10 cellular contexts compared by ENCODE assay signal in the genomic region with DNA sequence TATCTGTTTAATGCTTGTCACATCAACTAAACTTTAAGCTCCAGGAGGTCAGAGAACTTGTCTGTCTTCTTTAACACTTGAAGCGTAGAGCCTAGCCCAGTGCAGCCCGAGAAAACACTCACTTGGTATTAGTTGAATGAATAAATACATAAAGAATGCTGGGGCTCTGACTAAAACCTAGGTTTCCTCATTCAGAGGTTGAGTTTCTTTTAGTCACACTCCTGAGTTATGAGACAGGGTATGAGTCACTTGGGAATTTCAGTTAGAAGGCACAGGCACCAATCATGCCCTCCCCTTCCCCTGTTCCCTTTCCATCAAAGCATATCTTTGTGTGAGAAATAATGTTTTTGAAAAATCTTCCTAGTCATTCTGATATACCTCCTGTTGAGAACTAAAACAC.
DNase-seq lines count a peak whose midpoint lies in the region; ATAC-seq and TF ChIP-seq lines count a peak whose summit lies in the region.
"Had no signal": no experiment of that assay in that cellular context is flagged by ENCODE, and none has a peak within 500 bp of the region (broad histone marks: within the 10 kb centered on the region; RNA-seq: fewer than 3 reads in every experiment).

No MANE protein-coding gene starts in this region.

- 0 out of 2 replicates have a peak overlapping the region, but pooled peaks have one; percentile 13 for H3K27ac ChIP-seq in IMR-90 (ENCODE audit: insufficient read depth, low read length)

- in situ Hi-C loops in IMR-90 (cut with MboI; ENCODE audit: low sequenced_read_pairs) (no loop called here), G401 (cut with HindIII; ENCODE audit: low sequenced_read_pairs) (no loop called here)

- no peak for TF ChIP-seq CTCF in IMR-90 (conservative IDR thresholded peaks at IDR 0.05; ENCODE audit: low read depth, low read length)

- no peaks in the 10 kb centered on the region for H3K9me3 Mint-ChIP-seq in activated CD4-positive, alpha-beta T cell treated with anti-CD3 and anti-CD28 coated beads for 36 hours (ENCODE audit: low read depth)
- H3K9me3 Mint-ChIP-seq: activated T-helper 2 cell treated with anti-CD3 and anti-CD28 coated beads, Interferon-gamma antibody, Interleukin-2, Interleukin-4, amounts not matched to agents 10 μg/mL and 5 μg/mL and 100 μg/mL, durations not matched to agents 14 hours and 24 hours and 36 hours had no signal

- no peak overlapping the region for H2AK5ac ChIP-seq in IMR-90 (ENCODE audit: low read depth, low read length)

- H2BK20ac ChIP-seq in IMR-90 (ENCODE audit: low read depth, low read length), result peak overlapping the region; percentile 96; the same call in 1 of the 2 replicates

- peak overlapping the region; percentile 96 for H2BK5ac ChIP-seq in IMR-90 (ENCODE audit: low read depth, low read length, poor library complexity, severe bottlenecking)

- peaks cover 2% of the 10 kb centered on the region for H3K27me3 Mint-ChIP-seq in activated CD4-positive, alpha-beta T cell treated with anti-CD3 and anti-CD28 coated beads for 36 hours
- H3K27me3 Mint-ChIP-seq: B cell had no signal

- H4K8ac ChIP-seq in IMR-90 (ENCODE audit: low read depth in 2 of 2, low read length in 2 of 2), result peak overlapping the region; percentile 34 to 81; a peak in 3 of 4 replicates

- no peaks in the 10 kb centered on the region for H3K36me3 ChIP-seq in IMR-90 (ENCODE audit: control insufficient read depth, insufficient read depth, low read length)

- H2AK9ac ChIP-seq in IMR-90 (replicated peaks; ENCODE audit: low read depth, low read length, poor library complexity), result no peak overlapping the region

- H3K14ac ChIP-seq in IMR-90 (replicated peaks; ENCODE audit: low read depth, low read length), result peak overlapping the region; percentile 60; the same call in 1 of the 2 replicates

- TF ChIP-seq RAD21 in IMR-90 (IDR thresholded peaks at IDR 0.05; ENCODE audit: low read length), result no peak

- no TSS peak for BruUV-seq in IMR-90 (replicated peaks; lab: Mats Ljungman, UMichigan)

- no peak overlapping the region for H3K27ac Mint-ChIP-seq in activated CD4-positive, alpha-beta T cell treated with anti-CD3 and anti-CD28 coated beads for 36 hours
- H3K27ac Mint-ChIP-seq: activated T-helper 2 cell treated with anti-CD3 and anti-CD28 coated beads, Interferon-gamma antibody, Interleukin-2, Interleukin-4, amounts not matched to agents 10 μg/mL and 5 μg/mL and 100 μg/mL, durations not matched to agents 14 hours and 24 hours and 36 hours; B cell had no signal

- H3K18ac ChIP-seq in IMR-90 (ENCODE audit: low read depth, low read length), result peak overlapping the region; percentile 95; the same call in 1 of the 2 replicates

- H3K79me1 ChIP-seq in IMR-90 (ENCODE audit: low read depth in 1 of 2, low read length in 2 of 2), result no peaks in the 10 kb centered on the region

- H3K4me2 ChIP-seq in IMR-90 (ENCODE audit: low read depth, low read length), result peak overlapping the region; percentile 31

- H3K27me3 ChIP-seq in IMR-90 (ENCODE audit: control insufficient read depth, insufficient read depth, low read length), result no peaks in the 10 kb centered on the region

- CTCF ChIA-PET in activated CD4-positive, alpha-beta T cell treated with anti-CD3 and anti-CD28 coated beads for 36 hours (lab: Charles Lee), result no interaction called here
- CTCF ChIA-PET in IMR-90 (lab: Yijun Ruan, JAX), result no interaction called here

- H4K5ac ChIP-seq in IMR-90 (ENCODE audit: low read depth, low read length), result no peak overlapping the region

- H3K9me1 ChIP-seq in IMR-90 (ENCODE audit: insufficient read depth, low read length), result no peaks in the 10 kb centered on the region

- H2BK15ac ChIP-seq in IMR-90 (ENCODE audit: low read depth, low read length), result peak overlapping the region; percentile 68; the same call in 1 of the 3 replicates

- intact Hi-C loops in activated CD4-positive, alpha-beta T cell treated with anti-CD3 and anti-CD28 coated beads for 36 hours (cut with DNase I, micrococcal nuclease), result loop anchor here in 1 of 2 experiments (2.0 kb wide), 1 partner anchor 120 kb away; no protein-coding TSS in a partner anchor
- intact Hi-C loops in IMR-90 (cut with micrococcal nuclease), result loop anchor here (5.0 kb wide), 1 partner anchor 1145 kb away; a partner anchor contains a TSS

- no peaks in the 10 kb centered on the region for H3K9me3 ChIP-seq in IMR-90 (ENCODE audit: control insufficient read depth, insufficient read depth, low read length)

- H3K23ac ChIP-seq in IMR-90 (ENCODE audit: low read depth, low read length), result peak overlapping the region; percentile 78; the same call in 1 of the 2 replicates

- no peaks in the 10 kb centered on the region for H4K20me1 ChIP-seq in IMR-90 (ENCODE audit: insufficient read depth, low read length)

- H2AFZ ChIP-seq in IMR-90 (replicated peaks; ENCODE audit: low read length, poor library complexity), result no peak overlapping the region

- H3K4ac ChIP-seq in IMR-90 (ENCODE audit: low read depth, low read length), result peak overlapping the region; percentile 80; the same call in 1 of the 2 replicates

- no CpG with 5 or more reads among the region's 2 CpGs for WGBS in IMR-90 (ENCODE audit: extremely low coverage in 2 of 2, insufficient read length in 1 of 2), 2 experiments

- peak overlapping the region; percentile 35; the same call in 1 of the 2 replicates for H3K56ac ChIP-seq in IMR-90 (ENCODE audit: extremely low read depth, insufficient read depth, low read length)

- peak; percentile 96 for ATAC-seq in activated CD4-positive, alpha-beta T cell treated with anti-CD3 and anti-CD28 coated beads for 36 hours
- peak; percentile 97 for ATAC-seq in IMR-90 (ENCODE audit: low read depth)

- DNase-seq in activated CD4-positive, alpha-beta T cell treated with anti-CD3 and anti-CD28 coated beads for 36 hours, result peak; percentile 26
- no peak for DNase-seq in activated CD4-positive, alpha-beta T cell treated with anti-CD3 and anti-CD28 coated beads for 1 hour
- peak; percentile 98 for DNase-seq in IMR-90
- peak; percentile 94 for DNase-seq in dedifferentiated amniotic fluid mesenchymal stem cell (ENCODE audit: extremely low spot score)
- peak; percentile 63 for DNase-seq in pulmonary artery endothelial cell (ENCODE audit: low read depth, low spot score)
- no peak for DNase-seq in activated CD8-positive, alpha-beta memory T cell treated with anti-CD3 and anti-CD28 coated beads for 24 hours
- DNase-seq in G401 (ENCODE audit: low spot score), result no peak
- DNase-seq in NCI-H1930 (lab: John Stamatoyannopoulos, UW), result no peak

- dilution Hi-C loops in IMR-90 (cut with HindIII; ENCODE audit: low sequenced_read_pairs, unreplicated experiment), result no loop called here

- TF ChIP-seq POLR2A in IMR-90 (IDR thresholded peaks at IDR 0.05; ENCODE audit: low read depth, low read length), result no peak

- H3K4me1 Mint-ChIP-seq in activated CD4-positive, alpha-beta T cell treated with anti-CD3 and anti-CD28 coated beads for 36 hours, result peaks cover 5% of the 10 kb centered on the region
- H3K4me1 Mint-ChIP-seq: B cell had no signal

- peak overlapping the region; percentile 75; the same call in 1 of the 2 replicates for H4K91ac ChIP-seq in IMR-90 (ENCODE audit: insufficient read depth, low read depth, low read length)

- POLR2A ChIA-PET in activated CD4-positive, alpha-beta T cell treated with anti-CD3 and anti-CD28 coated beads for 36 hours (lab: Charles Lee), result interaction anchor here (0.6 kb wide), 2 partner anchors 29 to 1637 kb away, joined by 3 to 5 read pairs; no protein-coding TSS in a partner anchor
- POLR2A ChIA-PET in IMR-90 (lab: Charles Lee; ENCODE audit: unreplicated experiment), result no interaction called here

- no peaks in the 10 kb centered on the region for H3K36me3 Mint-ChIP-seq in activated CD4-positive, alpha-beta T cell treated with anti-CD3 and anti-CD28 coated beads for 36 hours (ENCODE audit: low read depth)

- peaks cover 7% of the 10 kb centered on the region for H3K4me1 ChIP-seq in IMR-90 (ENCODE audit: control insufficient read depth, insufficient read depth, low read length)

- no peak overlapping the region for H3K4me3 Mint-ChIP-seq in activated CD4-positive, alpha-beta T cell treated with anti-CD3 and anti-CD28 coated beads for 36 hours
- H3K4me3 Mint-ChIP-seq: B cell had no signal

- no peak overlapping the region for H3K4me3 ChIP-seq in IMR-90 (ENCODE audit: insufficient read depth, low read depth, low read length)

- H3K9ac ChIP-seq in IMR-90 (ENCODE audit: low read depth, low read length), result no peak overlapping the region

- H2BK120ac ChIP-seq in IMR-90 (ENCODE audit: low read depth, low read length), result peak overlapping the region; percentile 99

TF ChIP-seq in IMR-90, 13 proteins besides CTCF, POLR2A, EP300 and RAD21:
- peak; percentile 73 for TF ChIP-seq BHLHE40 (IDR thresholded peaks at IDR 0.05; ENCODE audit: low read depth, low read length)
- TF ChIP-seq RCOR1 (IDR thresholded peaks at IDR 0.05; ENCODE audit: insufficient replicate concordance, low read length), result peak; percentile 41
- no peak for TF ChIP-seq MAFK (IDR thresholded peaks at IDR 0.05; ENCODE audit: low read depth, low read length)
- peak; percentile 99 for TF ChIP-seq FOS (IDR thresholded peaks at IDR 0.05; ENCODE audit: low read depth, low read length)
- TF ChIP-seq, protein P1, sequence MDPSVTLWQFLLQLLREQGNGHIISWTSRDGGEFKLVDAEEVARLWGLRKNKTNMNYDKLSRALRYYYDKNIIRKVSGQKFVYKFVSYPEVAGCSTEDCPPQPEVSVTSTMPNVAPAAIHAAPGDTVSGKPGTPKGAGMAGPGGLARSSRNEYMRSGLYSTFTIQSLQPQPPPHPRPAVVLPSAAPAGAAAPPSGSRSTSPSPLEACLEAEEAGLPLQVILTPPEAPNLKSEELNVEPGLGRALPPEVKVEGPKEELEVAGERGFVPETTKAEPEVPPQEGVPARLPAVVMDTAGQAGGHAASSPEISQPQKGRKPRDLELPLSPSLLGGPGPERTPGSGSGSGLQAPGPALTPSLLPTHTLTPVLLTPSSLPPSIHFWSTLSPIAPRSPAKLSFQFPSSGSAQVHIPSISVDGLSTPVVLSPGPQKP (IDR thresholded peaks at IDR 0.05; ENCODE audit: borderline replicate concordance, low read depth, low read length), result no peak
- TF ChIP-seq CEBPB (IDR thresholded peaks at IDR 0.05; ENCODE audit: low read depth, low read length), result peak; percentile 89
- TF ChIP-seq RFX5 (IDR thresholded peaks at IDR 0.05; ENCODE audit: low read depth, low read length), result no peak
TF ChIP-seq in IMR-90: peak in this region for 4.

Comparison
In these comparisons a context has a peak if more than half of its experiments do, and no peak if none do; other contexts are left out.
1. DNase-seq: peak in activated CD4-positive, alpha-beta T cell treated with anti-CD3 and anti-CD28 coated beads for 36 hours (single experiment), IMR-90 (single experiment), dedifferentiated amniotic fluid mesenchymal stem cell (single experiment) and pulmonary artery endothelial cell (single experiment); none in activated CD4-positive, alpha-beta T cell treated with anti-CD3 and anti-CD28 coated beads for 1 hour (single experiment), activated CD8-positive, alpha-beta memory T cell treated with anti-CD3 and anti-CD28 coated beads for 24 hours (single experiment), G401 (single experiment) and NCI-H1930 (0 of 2).